Comparison of ENCODE assay signal across 8 cellular contexts in genomic region chr17:79796570-79797491, GRCh38. TPM values are rescaled to one million over a fixed set of nuclear protein-coding genes. Genes with fewer than 3 reads are reported as not detected.
DNase-seq lines count a peak whose midpoint lies in the region; ATAC-seq and TF ChIP-seq lines count a peak whose summit lies in the region.

Gene CBX8 (minus strand): TSS chr17:79797077. CDS start chr17:79796998, 79 bp downstream.

- no peaks in the 10 kb centered on the region for H3K36me3 ChIP-seq in right atrium auricular region
- H3K36me3 ChIP-seq in prostate gland: no peaks in the 10 kb centered on the region
- no peaks in the 10 kb centered on the region for H3K36me3 ChIP-seq in urinary bladder (ENCODE audit: insufficient read depth)

- H3K4me3 Mint-ChIP-seq in T-helper 1 cell treated with Interleukin-12 subunit alpha and Interleukin-12 subunit beta and Interleukin-4 antibody, amounts not matched to agents 30 μg/mL and 1 μg/mL, for 36 hours: peak within 1 kb of the TSS; percentile 84

- H3K4me1 Mint-ChIP-seq in T-helper 1 cell treated with Interleukin-12 subunit alpha and Interleukin-12 subunit beta and Interleukin-4 antibody, amounts not matched to agents 30 μg/mL and 1 μg/mL, for 36 hours (ENCODE audit: low read depth): peaks cover 23% of the 10 kb centered on the region

- peaks cover 42 to 54% of the 10 kb centered on the region in 2 donors for H3K27me3 ChIP-seq in right atrium auricular region
- peaks cover 41% of the 10 kb centered on the region for H3K27me3 ChIP-seq in prostate gland (replicated peaks; ENCODE audit: insufficient read depth)

- H3K27ac ChIP-seq in angular gyrus (ENCODE audit: low read depth, low read length) (peak within 1 kb of the TSS; percentile 84), right atrium auricular region (peak within 1 kb of the TSS; percentile 73 to 83), prostate gland (peak within 1 kb of the TSS; percentile 72 to 75), urinary bladder (ENCODE audit: low read depth) (no peak within 1 kb of the TSS)

- DNase-seq in GM13977 (ENCODE audit: low spot score) (peak; percentile 100), NCI-H1694 (lab: John Stamatoyannopoulos, UW) (peak; percentile 98), right atrium auricular region (ENCODE audit: low spot score) (peak; percentile 99), prostate gland (ENCODE audit: low spot score) (peak; percentile 99)

- peak within 1 kb of the TSS; percentile 87 for H3K27ac Mint-ChIP-seq in T-helper 1 cell treated with Interleukin-12 subunit alpha and Interleukin-12 subunit beta and Interleukin-4 antibody, amounts not matched to agents 30 μg/mL and 1 μg/mL, for 36 hours

- peak; percentile 30 for TF ChIP-seq POLR2A in prostate gland (IDR thresholded peaks at IDR 0.05)

- peaks cover 43% of the 10 kb centered on the region for H3K27me3 Mint-ChIP-seq in T-helper 1 cell treated with Interleukin-12 subunit alpha and Interleukin-12 subunit beta and Interleukin-4 antibody, amounts not matched to agents 30 μg/mL and 1 μg/mL, for 36 hours (ENCODE audit: low read depth)

- H3K9me3 Mint-ChIP-seq in T-helper 1 cell treated with Interleukin-12 subunit alpha and Interleukin-12 subunit beta and Interleukin-4 antibody, amounts not matched to agents 30 μg/mL and 1 μg/mL, for 36 hours: no peaks in the 10 kb centered on the region

- in situ Hi-C loops in GM13977 (cut with MboI; ENCODE audit: low pct_unique_long_range_greater_than_20kb, low sequenced_read_pairs, unreplicated experiment): loop anchor here (10.0 to 25.0 kb wide), 2 partner anchors 48 to 165 kb away; no protein-coding TSS in a partner anchor

- H3K9me3 ChIP-seq in right atrium auricular region: no peaks in the 10 kb centered on the region
- H3K9me3 ChIP-seq in prostate gland: no peaks in the 10 kb centered on the region

- peaks cover 15% of the 10 kb centered on the region for H3K36me3 Mint-ChIP-seq in T-helper 1 cell treated with Interleukin-12 subunit alpha and Interleukin-12 subunit beta and Interleukin-4 antibody, amounts not matched to agents 30 μg/mL and 1 μg/mL, for 36 hours (ENCODE audit: low read depth)

- H3K4me1 ChIP-seq in right atrium auricular region (peaks cover 0 to 65% of the 10 kb centered on the region in 2 donors), prostate gland (replicated peaks) (peaks cover 13% of the 10 kb centered on the region), urinary bladder (ENCODE audit: insufficient read depth) (peaks cover 2% of the 10 kb centered on the region)

- peak; percentile 87 for ATAC-seq in HG02884 (IDR thresholded peaks at IDR 0.05; ENCODE audit: unreplicated experiment)

- 1% methylated on average over 59 of the region's 92 CpGs for WGBS in prostate gland
- WGBS in urinary bladder: under 1% methylated on average over 92 of the region's 92 CpGs

- H3K4me3 ChIP-seq in right atrium auricular region (peak within 1 kb of the TSS; percentile 53 to 80), prostate gland (peak within 1 kb of the TSS; percentile 61 to 70), urinary bladder (ENCODE audit: low read depth, low read length) (peak within 1 kb of the TSS; percentile 47)

- intact Hi-C loops in prostate gland (cut with DNase I): loop anchor here (5.0 kb wide), 2 partner anchors 40 to 195 kb away; partner anchors contain the start of gene CBX4

- TF ChIP-seq CTCF in GM13977 (IDR thresholded peaks at IDR 0.05; ENCODE audit: extremely low read depth, insufficient read depth, missing control alignments) (peak; percentile 4), right atrium auricular region (IDR thresholded peaks at IDR 0.05) (peak; percentile 18 to 48), prostate gland (IDR thresholded peaks at IDR 0.05) (peak; percentile 28 to 86 (median 58))

RNA-seq across cellular contexts. Expression of gene CBX8, which starts in this region (rescaled TPM):
- total RNA-seq in right atrium auricular region: 1 to 10 TPM; 2.7 to 3.0 TPM
- total RNA-seq in prostate gland: 1 to 10 TPM; 4.7 to 4.8 TPM
- total RNA-seq in urinary bladder: 4.4 TPM
- 3.6 TPM for polyA plus RNA-seq in urinary bladder

Comparison
In these comparisons a context has a peak if more than half of its experiments do, and no peak if none do; other contexts are left out.
1. CTCF ChIP-seq: peak in every context shown above with its lines; median percentile 58 in prostate gland; 33 in right atrium auricular region; 4 in GM13977.